In genomic region chr7:131653418-131654248, GRCh38 we compare ENCODE assay signal across 1 cellular context.
TF ChIP-seq lines count a peak whose summit lies in the region.

No MANE protein-coding gene starts in this region.

TF ChIP-seq in GM23338, 12 proteins besides CTCF, POLR2A, EP300 and RAD21 (continued from another document):
- TF ChIP-seq ZNF462 (CRISPR knock-in tag; IDR thresholded peaks at IDR 0.05), result no peak
- TF ChIP-seq ZNF114 (CRISPR knock-in tag; IDR thresholded peaks at IDR 0.05), result no peak
- TF ChIP-seq ZNF331 (CRISPR knock-in tag; IDR thresholded peaks at IDR 0.05; ENCODE audit: low read depth), result no peak
